15 cellular contexts compared by ENCODE assay signal in genomic region chr1:186882372-186883134, GRCh38.
"Had no signal": no experiment of that assay in that cellular context is flagged by ENCODE, and none has a peak within 500 bp of the region (broad histone marks: within the 10 kb centered on the region; RNA-seq: fewer than 3 reads in every experiment).

No MANE protein-coding gene starts in this region.

- H3K27ac ChIP-seq: tibial nerve, WERI-Rb-1 had no signal

- H3K36me3 ChIP-seq: tibial nerve, WERI-Rb-1 had no signal

- FAIRE-seq: urothelium cell line had no signal

- H3K4me3 ChIP-seq: lung, tibial nerve had no signal

- ATAC-seq: activated naive CD4-positive, alpha-beta T cell treated with anti-CD3 and anti-CD28 coated beads, Interleukin-2, amount 50 U/mL, for 72 hours; activated T-cell treated with anti-CD3 and anti-CD28 coated beads, Interleukin-2, amount 50 U/mL, for 72 hours; left colon had no signal

- DNase-seq: activated CD4-positive, alpha-beta T cell treated with anti-CD3 and anti-CD28 coated beads, Interleukin-2, amount 50 U/mL, for 4 hours; activated gamma-delta T cell; activated T-cell treated with anti-CD3 and anti-CD28 coated beads, Interleukin-2, amount 50 U/mL, for 72 hours; amygdala; cortex of kidney; left colon; midbrain; nucleus accumbens; retina; T-helper 2 cell; WERI-Rb-1 had no signal

- H3K27me3 ChIP-seq: tibial nerve had no signal
